Comparison of ENCODE assay signal across 13 cellular contexts in genomic region chr5:150137997-150138396, GRCh38. TPM values are rescaled to one million over a fixed set of nuclear protein-coding genes. Genes with fewer than 3 reads are reported as not detected.
A peak's percentile ranks its signal among the peaks of the same experiment; 100 is the strongest.
DNase-seq lines count a peak whose midpoint lies in the region; ATAC-seq, FAIRE-seq and TF ChIP-seq lines count a peak whose summit lies in the region.
"Had no signal": no experiment of that assay in that cellular context is flagged by ENCODE, and none has a peak within 500 bp of the region (broad histone marks: within the 10 kb centered on the region; RNA-seq: fewer than 3 reads in every experiment).

No MANE protein-coding gene starts in this region.

- ATAC-seq in SK-N-SH treated with all-trans-retinoic acid at 6 μM for 48 hours (no peak), upper lobe of left lung (ENCODE audit: low FRiP score in 2 of 2) (no peak), HG02840 (IDR thresholded peaks at IDR 0.05; ENCODE audit: low FRiP score, unreplicated experiment) (no peak)
- ATAC-seq: stimulated activated naive CD8-positive, alpha-beta T cell treated with anti-CD3 and anti-CD28 coated beads, Interleukin-15, amount 100 ng/mL, for 72 hours had no signal

- dilution Hi-C loops in endothelial cell of umbilical vein (cut with MboI; ENCODE audit: extremely low pct_ligation_motif_present, low sequenced_read_pairs) = no loop called here

- intact Hi-C loops in endothelial cell of umbilical vein (cut with micrococcal nuclease) = loop anchor here (5.0 kb wide), 1 partner anchor 1054 kb away; no protein-coding TSS in a partner anchor

- WGBS in SK-N-SH (ENCODE audit: low lambda C conversion rate) = 79% methylated on average over 5 of the region's 5 CpGs
- 83% methylated on average over 4 to 5 of the region's 5 CpGs for WGBS in upper lobe of left lung, 2 donors

- no peak for TF ChIP-seq EP300 in SK-N-SH (IDR thresholded peaks at IDR 0.05; ENCODE audit: borderline replicate concordance in 1 of 2, low read depth in 1 of 2, low read length in 1 of 2)
- no peak for TF ChIP-seq EP300 in upper lobe of left lung (IDR thresholded peaks at IDR 0.05)

- H3K4me1 ChIP-seq in SK-N-SH (ENCODE audit: control insufficient read depth in 1 of 2, insufficient read depth in 2 of 2, low read depth in 1 of 2, low read length in 1 of 2) = peaks cover 52 to 69% of the 10 kb centered on the region in 2 experiments
- H3K4me1 ChIP-seq in endothelial cell of umbilical vein (ENCODE audit: control insufficient read depth, extremely low read depth, insufficient read depth, low read length) = peaks cover 27% of the 10 kb centered on the region
- H3K4me1 ChIP-seq in muscle layer of duodenum (ENCODE audit: control insufficient read depth in 1 of 2, insufficient read depth in 2 of 2, low read length in 2 of 2) = peaks cover 20 to 62% of the 10 kb centered on the region in 2 donors
- peaks cover 25 to 38% (median 27%) of the 10 kb centered on the region in 4 donors for H3K4me1 ChIP-seq in upper lobe of left lung

- no peaks in the 10 kb centered on the region for H3K9me1 ChIP-seq in endothelial cell of umbilical vein (replicated peaks; ENCODE audit: control insufficient read depth, extremely low read depth, insufficient read depth, low read length)

- peak overlapping the region; percentile 38; the same call in 1 of the 2 replicates for H3K9ac ChIP-seq in SK-N-SH
- no peak overlapping the region for H3K9ac ChIP-seq in endothelial cell of umbilical vein (replicated peaks; ENCODE audit: extremely low read depth, insufficient read depth, low read length)

- no peak for FAIRE-seq in endothelial cell of umbilical vein (lab: Jason Lieb, UNC)

- BruUV-seq in endothelial cell of umbilical vein (replicated peaks; lab: Mats Ljungman, UMichigan) = no TSS peak

- POLR2A ChIA-PET in SK-N-SH (lab: Yijun Ruan, JAX) (interaction anchor here (1.0 kb wide), 1 partner anchor 18 kb away, joined by 3 read pairs; the partner anchor contains the start of gene PDGFRB), endothelial cell of umbilical vein (lab: Charles Lee) (interaction anchor here (0.8 kb wide), 1 partner anchor 13 kb away, joined by 3 read pairs; no protein-coding TSS in a partner anchor)

- H2AFZ ChIP-seq in SK-N-SH (ENCODE audit: low read depth) (no peak overlapping the region), endothelial cell of umbilical vein (ENCODE audit: low read depth, low read length) (no peak overlapping the region)

- no peak for TF ChIP-seq RAD21 in SK-N-SH (IDR thresholded peaks at IDR 0.05; ENCODE audit: low read length)

- in situ Hi-C loops in ACHN (cut with HindIII; ENCODE audit: low pct_ligation_motif_present, low pct_unique_long_range_greater_than_20kb, low sequenced_read_pairs) = no loop called here

- no peaks in the 10 kb centered on the region for H3K9me2 ChIP-seq in SK-N-SH

- no peak for TF ChIP-seq POLR2A in endothelial cell of umbilical vein (IDR thresholded peaks at IDR 0.05; ENCODE audit: low read depth, low read length)
- TF ChIP-seq POLR2A in upper lobe of left lung (IDR thresholded peaks at IDR 0.05) = no peak

- H3K27ac ChIP-seq in SK-N-SH (ENCODE audit: low read depth in 2 of 2, low read length in 1 of 2) = peak overlapping the region; percentile 87 to 99
- no peak overlapping the region for H3K27ac ChIP-seq in endothelial cell of umbilical vein (ENCODE audit: insufficient read depth, low read depth, low read length)
- H3K27ac ChIP-seq in muscle layer of duodenum (ENCODE audit: low read length) = peak overlapping the region; percentile 51
- H3K27ac ChIP-seq in upper lobe of left lung = peak overlapping the region; percentile 63 to 84 (median 79)
- H3K27ac ChIP-seq: 22Rv1 had no signal

- H4K20me1 ChIP-seq in SK-N-SH (ENCODE audit: insufficient read depth) (no peaks in the 10 kb centered on the region), endothelial cell of umbilical vein (replicated peaks; ENCODE audit: control insufficient read depth, extremely low read depth, insufficient read depth, low read length) (no peaks in the 10 kb centered on the region)

- H3K4me2 ChIP-seq in SK-N-SH (peak overlapping the region; percentile 74), endothelial cell of umbilical vein (ENCODE audit: insufficient read depth, low read length) (no peak overlapping the region)

- TF ChIP-seq CTCF in SK-N-SH (IDR thresholded peaks at IDR 0.05) = no peak
- no peak for TF ChIP-seq CTCF in endothelial cell of umbilical vein (IDR thresholded peaks at IDR 0.05; ENCODE audit: extremely low read depth in 1 of 2, insufficient read depth in 1 of 2, low read depth in 1 of 2, low read length in 2 of 2)
- TF ChIP-seq CTCF in upper lobe of left lung (IDR thresholded peaks at IDR 0.05) = no peak

- peaks cover 18% of the 10 kb centered on the region for H3F3A ChIP-seq in SK-N-SH (replicated peaks; ENCODE audit: insufficient read depth)

- H3K36me3 ChIP-seq in SK-N-SH (replicated peaks in 1 of 2; ENCODE audit: control insufficient read depth in 1 of 2, insufficient read depth in 2 of 2, low read length in 1 of 2) (peaks cover 15 to 34% of the 10 kb centered on the region in 2 experiments), endothelial cell of umbilical vein (ENCODE audit: control insufficient read depth in 2 of 2, extremely low read depth in 1 of 2, insufficient read depth in 2 of 2, low read length in 2 of 2) (no peaks in the 10 kb centered on the region), muscle layer of duodenum (ENCODE audit: control insufficient read depth in 1 of 2, insufficient read depth in 2 of 2, low read length in 2 of 2) (peaks cover 0 to under 1% of the 10 kb centered on the region in 2 donors), upper lobe of left lung (peaks cover 0 to 3% (median 0%) of the 10 kb centered on the region in 4 donors)

- H3K9me3 ChIP-seq in SK-N-SH (no peaks in the 10 kb centered on the region), endothelial cell of umbilical vein (replicated peaks; ENCODE audit: control insufficient read depth, insufficient read depth, low read length) (no peaks in the 10 kb centered on the region), muscle layer of duodenum (ENCODE audit: control insufficient read depth in 1 of 2, low read length in 2 of 2) (no peaks in the 10 kb centered on the region), upper lobe of left lung (no peaks in the 10 kb centered on the region)

- CTCF ChIA-PET in SK-N-SH (lab: Yijun Ruan, JAX) (interaction anchor here (1.1 to 2.6 kb wide), 10 partner anchors 8 to 703 kb away, joined by 3 to 15 read pairs (median 4); no protein-coding TSS in a partner anchor), endothelial cell of umbilical vein (lab: Charles Lee) (interaction anchor here (1.2 to 3.8 kb wide), 2 partner anchors 11 to 38 kb away, joined by 4 to 11 read pairs; no protein-coding TSS in a partner anchor)

- peaks cover 35% of the 10 kb centered on the region for H3K79me2 ChIP-seq in SK-N-SH (ENCODE audit: insufficient read depth)
- no peaks in the 10 kb centered on the region for H3K79me2 ChIP-seq in endothelial cell of umbilical vein (ENCODE audit: control insufficient read depth, insufficient read depth, low read length)

- H3K4me3 ChIP-seq in SK-N-SH (ENCODE audit: low read depth in 2 of 2, low read length in 1 of 2) (no peak overlapping the region), endothelial cell of umbilical vein (replicated peaks in 1 of 3; ENCODE audit: insufficient read depth in 1 of 3, low read depth in 1 of 3, low read length in 3 of 3) (no peak overlapping the region), muscle layer of duodenum (ENCODE audit: low read depth in 1 of 2, low read length in 2 of 2) (no peak overlapping the region), upper lobe of left lung (no peak overlapping the region)

- DNase-seq in SK-N-SH = no peak
- peak; percentile 33 for DNase-seq in endothelial cell of umbilical vein (ENCODE audit: low read depth, low spot score)
- DNase-seq in upper lobe of left lung = peak in 1 of 2 donors; percentile 33
- DNase-seq in ACHN = no peak
- no peak for DNase-seq in NCI-H226
- DNase-seq: activated CD8-positive, alpha-beta memory T cell treated with anti-CD3 and anti-CD28 coated beads for 24 hours; central memory CD4-positive, alpha-beta T cell; immature natural killer cell; stimulated activated naive CD8-positive, alpha-beta T cell treated with anti-CD3 and anti-CD28 coated beads, Interleukin-15, amount 100 ng/mL, for 72 hours had no signal

- H3K27me3 ChIP-seq in SK-N-SH (ENCODE audit: insufficient read depth) (no peaks in the 10 kb centered on the region), endothelial cell of umbilical vein (ENCODE audit: control insufficient read depth in 2 of 2, insufficient read depth in 2 of 2, low read length in 2 of 2) (peaks cover 0 to 6% of the 10 kb centered on the region in 2 experiments), muscle layer of duodenum (ENCODE audit: low read depth, low read length) (no peaks in the 10 kb centered on the region), upper lobe of left lung (no peaks in the 10 kb centered on the region)

RNA-seq across cellular contexts. Expression of gene PDGFRB, which starts 17.6 kb away (rescaled TPM):
- polyA plus RNA-seq in SK-N-SH (2012; rRNA removed) (25.9 and 32.1 TPM in 2 replicates), endothelial cell of umbilical vein (1.4 and 2.9 TPM in 2 replicates)
- 13.2 and 19.7 TPM in 2 replicates for polyA plus RNA-seq in SK-N-SH (2012; cell fraction: cytosol; rRNA removed)
- polyA plus RNA-seq in SK-N-SH (2012; cell fraction: nucleus; rRNA removed) = 57.0 and 58.5 TPM in 2 replicates
- total RNA-seq in endothelial cell of umbilical vein (1.0 and 1.7 TPM in 2 replicates), upper lobe of left lung (100 to 1,000 TPM in 2 of 6 donors, 10 to 100 TPM in 4; 26.6 to 155 (median 81.5) TPM)
- 1.5 TPM in 2 replicates for polyA plus RNA-seq in endothelial cell of umbilical vein (2011; cell fraction: cytosol; rRNA removed)
- 2.3 and 3.1 TPM in 2 replicates for polyA plus RNA-seq in endothelial cell of umbilical vein (2011; cell fraction: nucleus; rRNA removed)
- 0.29 and 0.93 TPM in 2 replicates for polyA plus RNA-seq in endothelial cell of umbilical vein (2012)
- 2.5 and 4.4 TPM in 2 replicates for polyA minus RNA-seq in endothelial cell of umbilical vein
- 1.7 TPM for polyA minus RNA-seq in endothelial cell of umbilical vein (2011; cell fraction: cytosol; rRNA and poly(A)+ RNA removed)
- 3.3 and 4.8 TPM in 2 replicates for polyA minus RNA-seq in endothelial cell of umbilical vein (2011; cell fraction: nucleus; rRNA and poly(A)+ RNA removed)

RNA-seq across cellular contexts. Expression of gene CDX1, which starts 28.6 kb away (rescaled TPM):
- 0.23 and 0.26 TPM in 2 replicates for polyA plus RNA-seq in SK-N-SH (2012; rRNA removed)
- 0.19 and 0.26 TPM in 2 replicates for polyA plus RNA-seq in SK-N-SH (2012; cell fraction: cytosol; rRNA removed)
- polyA plus RNA-seq in SK-N-SH (2012; cell fraction: nucleus; rRNA removed) = 0.25 and 0.39 TPM in 2 replicates
- total RNA-seq in endothelial cell of umbilical vein = not detected in 2 replicates
- polyA plus RNA-seq in endothelial cell of umbilical vein = not detected in 2 replicates
- not detected in 2 replicates for polyA plus RNA-seq in endothelial cell of umbilical vein (2011; cell fraction: cytosol; rRNA removed)
- not detected in 2 replicates for polyA plus RNA-seq in endothelial cell of umbilical vein (2011; cell fraction: nucleus; rRNA removed)
- not detected in 2 replicates for polyA plus RNA-seq in endothelial cell of umbilical vein (2012)
- not detected in 2 replicates for polyA minus RNA-seq in endothelial cell of umbilical vein
- polyA minus RNA-seq in endothelial cell of umbilical vein (2011; cell fraction: cytosol; rRNA and poly(A)+ RNA removed) = not detected
- polyA minus RNA-seq in endothelial cell of umbilical vein (2011; cell fraction: nucleus; rRNA and poly(A)+ RNA removed) = not detected in 2 replicates
- under 1 TPM in 2 of 6 donors, not detected in 4; 0.17 to 0.30 TPM for total RNA-seq in upper lobe of left lung
- polyA plus RNA-seq: immature natural killer cell had no signal

RNA-seq across cellular contexts. Expression of gene CSF1R, which starts 51.6 kb away (rescaled TPM):
- 0.15 and 0.25 TPM in 2 replicates for polyA plus RNA-seq in SK-N-SH (2012; rRNA removed)
- 0.10 and 0.30 TPM in 2 replicates for polyA plus RNA-seq in SK-N-SH (2012; cell fraction: cytosol; rRNA removed)
- 0.49 and 0.69 TPM in 2 replicates for polyA plus RNA-seq in SK-N-SH (2012; cell fraction: nucleus; rRNA removed)
- total RNA-seq in endothelial cell of umbilical vein = not detected in 2 replicates
- polyA plus RNA-seq in endothelial cell of umbilical vein = not detected in 2 replicates
- polyA plus RNA-seq in endothelial cell of umbilical vein (2011; cell fraction: cytosol; rRNA removed) = not detected in 2 replicates
- polyA plus RNA-seq in endothelial cell of umbilical vein (2011; cell fraction: nucleus; rRNA removed) = not detected in 2 replicates
- not detected in 2 replicates for polyA plus RNA-seq in endothelial cell of umbilical vein (2012)
- polyA minus RNA-seq in endothelial cell of umbilical vein = not detected in 2 replicates
- polyA minus RNA-seq in endothelial cell of umbilical vein (2011; cell fraction: cytosol; rRNA and poly(A)+ RNA removed) = not detected
- polyA minus RNA-seq in endothelial cell of umbilical vein (2011; cell fraction: nucleus; rRNA and poly(A)+ RNA removed) = not detected in 2 replicates
- total RNA-seq in upper lobe of left lung = 100 to 1,000 TPM in 1 of 6 donors, 10 to 100 TPM in 5; 13.9 to 101 (median 57.9) TPM

RNA-seq across cellular contexts. Expression of gene SLC6A7, which starts 51.9 kb away (rescaled TPM):
- not detected in 2 replicates for polyA plus RNA-seq in SK-N-SH (2012; rRNA removed)
- not detected in 2 replicates for polyA plus RNA-seq in SK-N-SH (2012; cell fraction: cytosol; rRNA removed)
- 0.04 and 0.08 TPM in 2 replicates for polyA plus RNA-seq in SK-N-SH (2012; cell fraction: nucleus; rRNA removed)
- not detected in 2 replicates for total RNA-seq in endothelial cell of umbilical vein
- not detected in 2 replicates for polyA plus RNA-seq in endothelial cell of umbilical vein
- not detected in 2 replicates for polyA plus RNA-seq in endothelial cell of umbilical vein (2011; cell fraction: cytosol; rRNA removed)
- polyA plus RNA-seq in endothelial cell of umbilical vein (2011; cell fraction: nucleus; rRNA removed) = not detected in 2 replicates
- not detected in 2 replicates for polyA plus RNA-seq in endothelial cell of umbilical vein (2012)
- polyA minus RNA-seq in endothelial cell of umbilical vein = not detected in 2 replicates
- polyA minus RNA-seq in endothelial cell of umbilical vein (2011; cell fraction: cytosol; rRNA and poly(A)+ RNA removed) = not detected
- polyA minus RNA-seq in endothelial cell of umbilical vein (2011; cell fraction: nucleus; rRNA and poly(A)+ RNA removed) = not detected in 2 replicates
- under 1 TPM in 1 of 6 donors, not detected in 5; 0.44 TPM for total RNA-seq in upper lobe of left lung
- polyA plus RNA-seq: immature natural killer cell had no signal

Comparison
In these comparisons a context has a peak if more than half of its experiments do, and no peak if none do; other contexts are left out.
1. RNA of gene PDGFRB, which starts 17.6 kb away (total RNA-seq): 26.6 to 155 TPM in upper lobe of left lung; 1.0 to 1.7 TPM in endothelial cell of umbilical vein; every median in the first group is over 10 times any median in the second.
2. RNA of gene CSF1R, which starts 51.6 kb away (total RNA-seq): 13.9 to 101 TPM in upper lobe of left lung; not detected in endothelial cell of umbilical vein; every median in the first group is over 10 times any median in the second.